ENCODE assay signal across 9 cellular contexts in genomic region chr3:66497288-66497972, GRCh38. TPM values are rescaled to one million over a fixed set of nuclear protein-coding genes. Genes with fewer than 3 reads are reported as not detected.
A peak's percentile ranks its signal among the peaks of the same experiment; 100 is the strongest.
DNase-seq lines count a peak whose midpoint lies in the region; ATAC-seq and TF ChIP-seq lines count a peak whose summit lies in the region.
"Had no signal": no experiment of that assay in that cellular context is flagged by ENCODE, and none has a peak within 500 bp of the region (broad histone marks: within the 10 kb centered on the region; RNA-seq: fewer than 3 reads in every experiment).

No MANE protein-coding gene starts in this region.

- no peak overlapping the region for H2AFZ ChIP-seq in DND-41 (ENCODE audit: low read depth, low read length)
- H2AFZ ChIP-seq in MM.1S (ENCODE audit: low read length), result no peak overlapping the region

- peaks cover 19% of the 10 kb centered on the region for H3K36me3 Mint-ChIP-seq in effector memory CD8-positive, alpha-beta T cell (ENCODE audit: insufficient read depth)

- H3K36me3 ChIP-seq in DND-41 (ENCODE audit: insufficient read depth, low read length) (no peaks in the 10 kb centered on the region), MM.1S (replicated peaks; ENCODE audit: insufficient read depth, low read length) (no peaks in the 10 kb centered on the region), rectal smooth muscle tissue (ENCODE audit: control insufficient read depth, insufficient read depth, low read length) (no peaks in the 10 kb centered on the region)

- H3K27ac Mint-ChIP-seq in effector memory CD8-positive, alpha-beta T cell, result peak overlapping the region in 1 of 2 donors; percentile 36

- peak overlapping the region; percentile 87 to 92 for H3K4me3 Mint-ChIP-seq in effector memory CD8-positive, alpha-beta T cell

- H3K4me2 ChIP-seq in DND-41 (ENCODE audit: insufficient read depth, low read length) (peak overlapping the region; percentile 93), MM.1S (ENCODE audit: low read depth, low read length) (peak overlapping the region; percentile 88)

- H3K4me1 Mint-ChIP-seq in effector memory CD8-positive, alpha-beta T cell (ENCODE audit: low read depth in 2 of 2), result peaks cover 56 to 78% of the 10 kb centered on the region in 2 donors

- H3K9ac ChIP-seq in DND-41 (ENCODE audit: low read depth, low read length) (no peak overlapping the region), MM.1S (ENCODE audit: low read length) (peak overlapping the region; percentile 15; the same call in 1 of the 2 replicates), rectal smooth muscle tissue (ENCODE audit: low read length) (no peak overlapping the region)

- H3K4me3 ChIP-seq in DND-41 (ENCODE audit: low read depth in 1 of 2, low read length in 2 of 2) (peak overlapping the region in 1 of 2 experiments; percentile 25; a peak in 2 of 4 replicates), MM.1S (ENCODE audit: low read length) (peak overlapping the region; percentile 35), rectal smooth muscle tissue (ENCODE audit: low read length) (peak overlapping the region; percentile 33)

- H4K20me1 ChIP-seq in DND-41 (ENCODE audit: insufficient read depth, low read length) (peaks cover 12% of the 10 kb centered on the region), MM.1S (ENCODE audit: insufficient read depth, low read length) (no peaks in the 10 kb centered on the region)

- no peak for TF ChIP-seq CTCF in DND-41 (IDR thresholded peaks at IDR 0.05; ENCODE audit: borderline replicate concordance, extremely low read depth, low read length, poor library complexity, severe bottlenecking)
- no peak for TF ChIP-seq CTCF in MM.1S (IDR thresholded peaks at IDR 0.05; ENCODE audit: low read length)

- H3K9me3 ChIP-seq in DND-41 (ENCODE audit: insufficient read depth, low read length, severe bottlenecking) (no peaks in the 10 kb centered on the region), MM.1S (replicated peaks; ENCODE audit: insufficient read depth, low read length) (no peaks in the 10 kb centered on the region)

- peak overlapping the region; percentile 68 for H3K27ac ChIP-seq in DND-41 (ENCODE audit: low read length)
- peak overlapping the region; percentile 74 for H3K27ac ChIP-seq in MM.1S (ENCODE audit: low read length)
- H3K27ac ChIP-seq in rectal smooth muscle tissue (ENCODE audit: low read depth, low read length), result peak overlapping the region; percentile 88

- no peaks in the 10 kb centered on the region for H3K9me2 ChIP-seq in MM.1S (replicated peaks; ENCODE audit: insufficient read depth, low read length)

- no peaks in the 10 kb centered on the region for H3K27me3 ChIP-seq in DND-41 (ENCODE audit: insufficient read depth, low read length, poor library complexity)
- no peaks in the 10 kb centered on the region for H3K27me3 ChIP-seq in MM.1S (replicated peaks; ENCODE audit: insufficient read depth, low read length)
- no peaks in the 10 kb centered on the region for H3K27me3 ChIP-seq in rectal smooth muscle tissue (ENCODE audit: control insufficient read depth, insufficient read depth, low read length)

- ATAC-seq in DND-41 (ENCODE audit: insufficient read depth, low read depth) (no peak), HG02938 (IDR thresholded peaks at IDR 0.05; ENCODE audit: unreplicated experiment) (no peak)
- ATAC-seq in effector memory CD8-positive, alpha-beta T cell (replicated peaks), result no peak

- H3K9me3 Mint-ChIP-seq in effector memory CD8-positive, alpha-beta T cell, result no peaks in the 10 kb centered on the region

- H3F3A ChIP-seq in MM.1S (ENCODE audit: insufficient read depth, low read length), result peaks cover 38% of the 10 kb centered on the region

- H3K4me1 ChIP-seq in DND-41 (ENCODE audit: insufficient read depth, low read length) (peaks cover 91% of the 10 kb centered on the region), MM.1S (ENCODE audit: low read length) (peaks cover 65% of the 10 kb centered on the region), rectal smooth muscle tissue (ENCODE audit: control insufficient read depth, insufficient read depth, low read length) (peaks cover 32% of the 10 kb centered on the region)

- DNase-seq in DND-41 (peak; percentile 30), MM.1S (no peak), A172 (ENCODE audit: low spot score) (no peak), dedifferentiated amniotic fluid mesenchymal stem cell (ENCODE audit: extremely low spot score) (no peak), amniotic stem cell (lab: John Stamatoyannopoulos, UW) (no peak)
- DNase-seq in effector memory CD8-positive, alpha-beta T cell, result no peak
- DNase-seq: NCI-H1436 had no signal

- H3K79me2 ChIP-seq in DND-41 (ENCODE audit: insufficient read depth, low read length), result peaks cover 40% of the 10 kb centered on the region
- H3K79me2 ChIP-seq in MM.1S (ENCODE audit: low read length), result peaks cover 76% of the 10 kb centered on the region

- H3K27me3 Mint-ChIP-seq in effector memory CD8-positive, alpha-beta T cell, result no peaks in the 10 kb centered on the region

RNA-seq across cellular contexts. Expression of gene LRIG1, which starts 3.4 kb away (rescaled TPM):
- 26.7 and 32.0 TPM in 2 replicates for total RNA-seq in A172 (2014; rRNA removed; shearing (Covaris generic))
